ENCODE assay signal across 9 cellular contexts in genomic region chr17:77453613-77454559, GRCh38.
DNase-seq lines count a peak whose midpoint lies in the region; ATAC-seq and TF ChIP-seq lines count a peak whose summit lies in the region.
"Had no signal": no experiment of that assay in that cellular context is flagged by ENCODE, and none has a peak within 500 bp of the region (broad histone marks: within the 10 kb centered on the region; RNA-seq: fewer than 3 reads in every experiment).

No MANE protein-coding gene starts in this region.

- H3K4me1 ChIP-seq in DOHH2 (ENCODE audit: control insufficient read depth, low read length) (peaks cover 71% of the 10 kb centered on the region), breast epithelium (peaks cover 46 to 72% of the 10 kb centered on the region in 2 donors), thyroid gland (peaks cover 30 to 48% of the 10 kb centered on the region in 2 donors)

- H3F3A ChIP-seq in DOHH2 (ENCODE audit: control insufficient read depth, insufficient read depth): peaks cover 35% of the 10 kb centered on the region

- H3K27me3 Mint-ChIP-seq in nephron progenitor cell (ENCODE audit: low read depth, poor library complexity): no peaks in the 10 kb centered on the region

- no peaks in the 10 kb centered on the region for H3K27me3 ChIP-seq in DOHH2 (ENCODE audit: control insufficient read depth, low read length)
- H3K27me3 ChIP-seq in breast epithelium: no peaks in the 10 kb centered on the region
- H3K27me3 ChIP-seq in thyroid gland: no peaks in the 10 kb centered on the region
- H3K27me3 ChIP-seq: ascending aorta had no signal

- peaks cover 100% of the 10 kb centered on the region for H3K79me2 ChIP-seq in DOHH2 (ENCODE audit: control insufficient read depth, low read length)

- peak; percentile 15 for DNase-seq in NCI-H446 treated with DMSO at 0.1 percent for 48 hours (lab: John Stamatoyannopoulos, UW)
- DNase-seq in breast epithelium (ENCODE audit: low spot score in 2 of 2): peak; percentile 76 to 80
- DNase-seq in nephron progenitor cell: no peak
- DNase-seq in thyroid gland: no peak

- no peaks in the 10 kb centered on the region for H3K9me3 Mint-ChIP-seq in nephron progenitor cell

- peak overlapping the region; percentile 91 for H3K4me3 ChIP-seq in DOHH2 (ENCODE audit: low read length)
- H3K4me3 ChIP-seq in breast epithelium: peak overlapping the region in 2 of 3 donors; percentile 31 to 54
- no peak overlapping the region for H3K4me3 ChIP-seq in thyroid gland (replicated peaks in 1 of 3)

- WGBS in thyroid gland, 2 donors: 83 to 86% methylated on average over 15 to 26 of the region's 29 CpGs

- peak overlapping the region; percentile 97 for H3K4me2 ChIP-seq in DOHH2 (ENCODE audit: low read length)

- ATAC-seq in HG03095 (IDR thresholded peaks at IDR 0.05; ENCODE audit: unreplicated experiment) (no peak), GM21619 (IDR thresholded peaks at IDR 0.05; ENCODE audit: unreplicated experiment) (no peak), HG02642 (IDR thresholded peaks at IDR 0.05; ENCODE audit: poor library complexity, unreplicated experiment) (no peak)

- peaks cover 87% of the 10 kb centered on the region for H3K4me1 Mint-ChIP-seq in nephron progenitor cell

- intact Hi-C loops in breast epithelium (cut with DNase I; ENCODE audit: low total_unique reads) (no loop called here), thyroid gland (cut with DNase I) (no loop called here)

- H3K36me3 ChIP-seq in DOHH2 (ENCODE audit: control insufficient read depth, low read length) (peaks cover 99% of the 10 kb centered on the region), breast epithelium (no peaks in the 10 kb centered on the region), thyroid gland (no peaks in the 10 kb centered on the region)
- H3K36me3 ChIP-seq: ascending aorta had no signal

- no peak for TF ChIP-seq CTCF in DOHH2 (IDR thresholded peaks at IDR 0.05; ENCODE audit: low read depth, low read length, poor library complexity, severe bottlenecking)
- TF ChIP-seq CTCF in breast epithelium (IDR thresholded peaks at IDR 0.05): no peak
- no peak for TF ChIP-seq CTCF in nephron progenitor cell (IDR thresholded peaks at IDR 0.05)
- TF ChIP-seq CTCF in thyroid gland (IDR thresholded peaks at IDR 0.05): no peak

- H3K9me3 ChIP-seq in DOHH2 (ENCODE audit: control insufficient read depth, insufficient read depth, low read length) (no peaks in the 10 kb centered on the region), breast epithelium (no peaks in the 10 kb centered on the region), thyroid gland (no peaks in the 10 kb centered on the region)
- H3K9me3 ChIP-seq: ascending aorta had no signal

- peak overlapping the region; percentile 42 for H3K27ac Mint-ChIP-seq in nephron progenitor cell

- H3K36me3 Mint-ChIP-seq in nephron progenitor cell (ENCODE audit: low read depth): no peaks in the 10 kb centered on the region

- H3K4me3 Mint-ChIP-seq in nephron progenitor cell: peak overlapping the region; percentile 92

- no peak for TF ChIP-seq POLR2A in breast epithelium (IDR thresholded peaks at IDR 0.05)
- no peak for TF ChIP-seq POLR2A in thyroid gland (IDR thresholded peaks at IDR 0.05)

- no peaks in the 10 kb centered on the region for H3K9me2 ChIP-seq in DOHH2 (replicated peaks; ENCODE audit: control insufficient read depth, low read length)

- H3K27ac ChIP-seq in DOHH2 (ENCODE audit: low read depth, low read length) (peak overlapping the region; percentile 100), breast epithelium (peak overlapping the region; percentile 92 to 95), thyroid gland (no peak overlapping the region)
- H3K27ac ChIP-seq: ascending aorta had no signal

- no peaks in the 10 kb centered on the region; the same call in 1 of the 2 replicates for H4K20me1 ChIP-seq in DOHH2 (ENCODE audit: control insufficient read depth, insufficient read depth, low read depth, low read length)

Comparison
In these comparisons a context has a peak if more than half of its experiments do, and no peak if none do; other contexts are left out.
1. H3K27ac ChIP-seq: peak in DOHH2 (single experiment) and breast epithelium (2 of 2); none in thyroid gland (0 of 3).
2. H3K4me3 ChIP-seq: peak in DOHH2 (single experiment) and breast epithelium (2 of 3); none in thyroid gland (0 of 3).
3. DNase-seq: peak in NCI-H446 treated with DMSO at 0.1 percent for 48 hours (single experiment) and breast epithelium (2 of 2); none in nephron progenitor cell (single experiment) and thyroid gland (0 of 2).